Comparison of ENCODE assay signal across 8 cellular contexts in genomic region chr12:6326316-6326959, GRCh38. TPM values are rescaled to one million over a fixed set of nuclear protein-coding genes. Genes with fewer than 3 reads are reported as not detected.
DNase-seq lines count a peak whose midpoint lies in the region; ATAC-seq and TF ChIP-seq lines count a peak whose summit lies in the region.

No MANE protein-coding gene starts in this region.

- H3K79me2 ChIP-seq in parathyroid adenoma, result peaks cover 15% of the 10 kb centered on the region

- H3K36me3 ChIP-seq in parathyroid adenoma (ENCODE audit: control insufficient read depth, insufficient read depth, low read length), result no peaks in the 10 kb centered on the region

- peak; percentile 5 for TF ChIP-seq CTCF in GM12865 (IDR thresholded peaks at IDR 0.05; ENCODE audit: insufficient read depth, low read depth, low read length, missing control alignments)
- TF ChIP-seq CTCF in fibroblast of villous mesenchyme (IDR thresholded peaks at IDR 0.05; ENCODE audit: insufficient read depth, low read depth, low read length), result peak; percentile 63
- peak; percentile 59 for TF ChIP-seq CTCF in parathyroid adenoma (IDR thresholded peaks at IDR 0.05)

- no peak overlapping the region for H3K4me2 ChIP-seq in parathyroid adenoma (ENCODE audit: low read length)

- H3K27ac ChIP-seq in parathyroid adenoma, result peak overlapping the region; percentile 47

- H3K4me1 ChIP-seq in parathyroid adenoma, result peaks cover 25% of the 10 kb centered on the region

- no peak overlapping the region for H3K4me3 ChIP-seq in GM12865 (ENCODE audit: low read depth, low read length)
- H3K4me3 ChIP-seq in fibroblast of villous mesenchyme (ENCODE audit: low read depth, low read length), result no peak overlapping the region
- no peak overlapping the region for H3K4me3 ChIP-seq in parathyroid adenoma (ENCODE audit: low read depth, low read length)

- ATAC-seq in SK-N-SH treated with all-trans-retinoic acid at 6 μM for 48 hours (peak; percentile 51), GM19035 (IDR thresholded peaks at IDR 0.05; ENCODE audit: unreplicated experiment) (no peak), GM18517 (IDR thresholded peaks at IDR 0.05; ENCODE audit: unreplicated experiment) (no peak)

- H2AFZ ChIP-seq in parathyroid adenoma, result no peak overlapping the region

- no peak overlapping the region for H3K9ac ChIP-seq in parathyroid adenoma

- DNase-seq in 8988T (peak; percentile 86), GM12865 (ENCODE audit: low read depth) (peak; percentile 34), fibroblast of villous mesenchyme (ENCODE audit: low read depth) (peak; percentile 79), ureter (ENCODE audit: low spot score) (no peak)

- H3K9me3 ChIP-seq in parathyroid adenoma (ENCODE audit: control insufficient read depth, low read length), result no peaks in the 10 kb centered on the region

- no peaks in the 10 kb centered on the region for H3K27me3 ChIP-seq in parathyroid adenoma (ENCODE audit: control insufficient read depth, insufficient read depth, low read length)

TF ChIP-seq in SK-N-SH treated with all-trans-retinoic acid at 6 μM for 48 hours, 23 proteins besides CTCF, POLR2A, EP300 and RAD21:
- TF ChIP-seq, protein P1, sequence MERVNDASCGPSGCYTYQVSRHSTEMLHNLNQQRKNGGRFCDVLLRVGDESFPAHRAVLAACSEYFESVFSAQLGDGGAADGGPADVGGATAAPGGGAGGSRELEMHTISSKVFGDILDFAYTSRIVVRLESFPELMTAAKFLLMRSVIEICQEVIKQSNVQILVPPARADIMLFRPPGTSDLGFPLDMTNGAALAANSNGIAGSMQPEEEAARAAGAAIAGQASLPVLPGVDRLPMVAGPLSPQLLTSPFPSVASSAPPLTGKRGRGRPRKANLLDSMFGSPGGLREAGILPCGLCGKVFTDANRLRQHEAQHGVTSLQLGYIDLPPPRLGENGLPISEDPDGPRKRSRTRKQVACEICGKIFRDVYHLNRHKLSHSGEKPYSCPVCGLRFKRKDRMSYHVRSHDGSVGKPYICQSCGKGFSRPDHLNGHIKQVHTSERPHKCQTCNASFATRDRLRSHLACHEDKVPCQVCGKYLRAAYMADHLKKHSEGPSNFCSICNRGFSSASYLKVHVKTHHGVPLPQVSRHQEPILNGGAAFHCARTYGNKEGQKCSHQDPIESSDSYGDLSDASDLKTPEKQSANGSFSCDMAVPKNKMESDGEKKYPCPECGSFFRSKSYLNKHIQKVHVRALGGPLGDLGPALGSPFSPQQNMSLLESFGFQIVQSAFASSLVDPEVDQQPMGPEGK (CRISPR knock-in tag; IDR thresholded peaks at IDR 0.05; ENCODE audit: borderline replicate concordance), result no peak
- TF ChIP-seq ESRRG (CRISPR knock-in tag; IDR thresholded peaks at IDR 0.05), result no peak
- TF ChIP-seq TCF4 (CRISPR knock-in tag; IDR thresholded peaks at IDR 0.05; ENCODE audit: borderline replicate concordance), result no peak
- no peak for TF ChIP-seq ZNF70 (CRISPR knock-in tag; IDR thresholded peaks at IDR 0.05)
- TF ChIP-seq TOX (CRISPR knock-in tag; IDR thresholded peaks at IDR 0.05; ENCODE audit: borderline replicate concordance), result no peak
- TF ChIP-seq, protein P2, sequence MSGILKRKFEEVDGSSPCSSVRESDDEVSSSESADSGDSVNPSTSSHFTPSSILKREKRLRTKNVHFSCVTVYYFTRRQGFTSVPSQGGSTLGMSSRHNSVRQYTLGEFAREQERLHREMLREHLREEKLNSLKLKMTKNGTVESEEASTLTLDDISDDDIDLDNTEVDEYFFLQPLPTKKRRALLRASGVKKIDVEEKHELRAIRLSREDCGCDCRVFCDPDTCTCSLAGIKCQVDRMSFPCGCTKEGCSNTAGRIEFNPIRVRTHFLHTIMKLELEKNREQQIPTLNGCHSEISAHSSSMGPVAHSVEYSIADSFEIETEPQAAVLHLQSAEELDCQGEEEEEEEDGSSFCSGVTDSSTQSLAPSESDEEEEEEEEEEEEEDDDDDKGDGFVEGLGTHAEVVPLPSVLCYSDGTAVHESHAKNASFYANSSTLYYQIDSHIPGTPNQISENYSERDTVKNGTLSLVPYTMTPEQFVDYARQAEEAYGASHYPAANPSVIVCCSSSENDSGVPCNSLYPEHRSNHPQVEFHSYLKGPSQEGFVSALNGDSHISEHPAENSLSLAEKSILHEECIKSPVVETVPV (CRISPR knock-in tag; IDR thresholded peaks at IDR 0.05), result no peak
- no peak for TF ChIP-seq OSR1 (CRISPR knock-in tag; IDR thresholded peaks at IDR 0.05)
- TF ChIP-seq ZNF565 (CRISPR knock-in tag; conservative IDR thresholded peaks at IDR 0.05; ENCODE audit: low read depth), result no peak
- TF ChIP-seq CSDC2 (CRISPR knock-in tag; IDR thresholded peaks at IDR 0.05), result no peak
- no peak for TF ChIP-seq ISL1 (CRISPR knock-in tag; IDR thresholded peaks at IDR 0.05)
- no peak for TF ChIP-seq SNAI2 (CRISPR knock-in tag; IDR thresholded peaks at IDR 0.05)
- TF ChIP-seq PPARA (CRISPR knock-in tag; IDR thresholded peaks at IDR 0.05; ENCODE audit: borderline replicate concordance), result no peak

RNA-seq across cellular contexts. Expression of gene TNFRSF1A, which starts 15.4 kb away (rescaled TPM):
- total RNA-seq in fibroblast of villous mesenchyme, result 125 and 174 TPM in 2 replicates
- total RNA-seq in ureter, result 177 TPM

RNA-seq across cellular contexts. Expression of gene PLEKHG6, which starts 16.0 kb away (rescaled TPM):
- under 0.01 TPM in 1 of 2 replicates, not detected in the other for total RNA-seq in fibroblast of villous mesenchyme
- total RNA-seq in ureter, result 59.7 TPM

RNA-seq across cellular contexts. Expression of gene SCNN1A, which starts 48.9 kb away (rescaled TPM):
- total RNA-seq in fibroblast of villous mesenchyme (under 0.01 and 0.32 TPM in 2 replicates), ureter (63.8 TPM)

RNA-seq across cellular contexts. Expression of gene LTBR, which starts 57.5 kb away (rescaled TPM):
- total RNA-seq in fibroblast of villous mesenchyme, result 61.3 and 69.6 TPM in 2 replicates
- 167 TPM for total RNA-seq in ureter

Comparison
In these comparisons a context has a peak if more than half of its experiments do, and no peak if none do; other contexts are left out.
1. CTCF ChIP-seq: peak in every context shown above with its lines; median percentile 63 in fibroblast of villous mesenchyme; 59 in parathyroid adenoma; 5 in GM12865.
2. RNA of gene PLEKHG6, which starts 16.0 kb away (total RNA-seq): 59.7 TPM in ureter (single experiment); under 0.01 TPM in fibroblast of villous mesenchyme; every median in the first group is over 10 times any median in the second.
3. RNA of gene SCNN1A, which starts 48.9 kb away (total RNA-seq): 63.8 TPM in ureter (single experiment); under 0.01 to 0.32 TPM in fibroblast of villous mesenchyme; every median in the first group is over 10 times any median in the second.